In the genomic region with DNA sequence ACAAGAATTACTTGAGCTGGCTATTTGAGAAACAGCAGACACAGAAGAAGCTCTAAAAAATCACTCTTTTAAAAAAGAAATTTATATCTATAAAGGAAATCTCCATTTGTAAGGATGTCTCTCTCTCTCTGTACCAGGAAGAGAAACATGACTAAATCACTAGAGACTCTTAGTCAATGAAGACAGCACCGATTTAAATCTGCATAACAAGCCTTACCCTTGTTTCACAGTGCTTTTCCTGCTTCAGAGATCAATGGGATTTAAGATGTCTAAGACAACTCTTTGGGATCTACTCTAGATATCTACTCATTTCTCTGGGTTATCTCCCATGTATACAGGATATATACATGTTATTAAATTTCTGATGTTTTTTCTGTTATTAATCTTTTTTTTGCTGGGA, we compare ENCODE assay signal across 20 cellular contexts.
DNase-seq lines count a peak whose midpoint lies in the region; ATAC-seq and TF ChIP-seq lines count a peak whose summit lies in the region.
"Had no signal": no experiment of that assay in that cellular context is flagged by ENCODE, and none has a peak within 500 bp of the region (broad histone marks: within the 10 kb centered on the region; RNA-seq: fewer than 3 reads in every experiment).

No MANE protein-coding gene starts in this region.

- H3K9me2 ChIP-seq in PC-9 (ENCODE audit: insufficient read depth) = no peaks in the 10 kb centered on the region

- H2AFZ ChIP-seq in smooth muscle cell (ENCODE audit: low read depth) (peak overlapping the region; percentile 13), PC-9 (no peak overlapping the region)

- H4K20me1 ChIP-seq in smooth muscle cell (ENCODE audit: low read depth) = no peaks in the 10 kb centered on the region
- no peaks in the 10 kb centered on the region for H4K20me1 ChIP-seq in PC-9 (ENCODE audit: insufficient read depth)

- H3K4me3 Mint-ChIP-seq in WTC11 = no peak overlapping the region
- H3K4me3 Mint-ChIP-seq: CD8-positive, alpha-beta T cell had no signal

- H3K27ac ChIP-seq in HUES48 (ENCODE audit: low read depth, low read length) (peak overlapping the region; percentile 34), smooth muscle cell (ENCODE audit: low read depth) (no peak overlapping the region), PC-9 (no peak overlapping the region)
- H3K27ac ChIP-seq: A549, C4-2B, Peyer's patch had no signal

- WGBS in smooth muscle cell (ENCODE audit: low lambda C conversion rate) = 50% methylated on average over 1 of the region's 1 CpG

- H3K79me2 ChIP-seq in smooth muscle cell (ENCODE audit: low read depth) (no peaks in the 10 kb centered on the region), PC-9 (ENCODE audit: low read depth) (no peaks in the 10 kb centered on the region)

- TF ChIP-seq CTCF in WTC11 (IDR thresholded peaks at IDR 0.05) (no peak), smooth muscle cell (IDR thresholded peaks at IDR 0.05; ENCODE audit: borderline replicate concordance, insufficient read depth, poor library complexity, severe bottlenecking) (no peak), PC-9 (conservative IDR thresholded peaks at IDR 0.05) (no peak)

- H3K9ac ChIP-seq in HUES48 (ENCODE audit: low read depth, low read length) (no peak overlapping the region), smooth muscle cell (ENCODE audit: low read depth) (no peak overlapping the region)

- H3K9me3 ChIP-seq in HUES48 (ENCODE audit: control insufficient read depth, insufficient read depth, low read length) (no peaks in the 10 kb centered on the region), smooth muscle cell (replicated peaks; ENCODE audit: low read depth) (no peaks in the 10 kb centered on the region), PC-9 (ENCODE audit: insufficient read depth, low read depth) (no peaks in the 10 kb centered on the region)
- H3K9me3 ChIP-seq: A549, Caco-2, Peyer's patch had no signal

- peaks cover 16% of the 10 kb centered on the region for H3K27me3 Mint-ChIP-seq in WTC11 (ENCODE audit: low read depth)

- no peaks in the 10 kb centered on the region for H3K27me3 ChIP-seq in HUES48 (ENCODE audit: control insufficient read depth, insufficient read depth, low read length)
- H3K27me3 ChIP-seq in smooth muscle cell (ENCODE audit: low read depth) = no peaks in the 10 kb centered on the region
- no peaks in the 10 kb centered on the region for H3K27me3 ChIP-seq in PC-9 (ENCODE audit: insufficient read depth, low read depth)
- H3K27me3 ChIP-seq: Peyer's patch had no signal

- peaks cover 42% of the 10 kb centered on the region for H3K36me3 Mint-ChIP-seq in WTC11
- H3K36me3 Mint-ChIP-seq: CD8-positive, alpha-beta T cell had no signal

- peaks cover 48% of the 10 kb centered on the region for H3K4me1 Mint-ChIP-seq in WTC11

- intact Hi-C loops in PC-9 (cut with micrococcal nuclease; ENCODE audit: unreplicated experiment) = no loop called here

- DNase-seq in WTC11 (ENCODE audit: low spot score) (no peak), kidney tubule cell (ENCODE audit: low spot score) (peak; percentile 14), smooth muscle cell (lab: John Stamatoyannopoulos, UW; ENCODE audit: unreplicated experiment) (no peak), PC-9 (no peak)
- DNase-seq: AML-193; Caco-2; CD8-positive, alpha-beta T cell; IMR-90; KG1; MM.1S; NCI-H2029; NCI-H446 treated with DMSO at 0.1 percent for 48 hours; NCI-H526 treated with DMSO at 0.1 percent for 48 hours; Peyer's patch had no signal

- CTCF ChIA-PET in WTC11 (lab: Charles Lee) = no interaction called here
- CTCF ChIA-PET in PC-9 (lab: Charles Lee) = no interaction called here

- H3K4me1 ChIP-seq in HUES48 (ENCODE audit: control insufficient read depth, insufficient read depth, low read length) (peaks cover 30% of the 10 kb centered on the region), smooth muscle cell (ENCODE audit: low read depth) (peaks cover 17% of the 10 kb centered on the region), PC-9 (replicated peaks; ENCODE audit: insufficient read depth) (no peaks in the 10 kb centered on the region)
- H3K4me1 ChIP-seq: A549, Caco-2, Peyer's patch had no signal

- H3F3A ChIP-seq in smooth muscle cell (ENCODE audit: low read depth) = no peaks in the 10 kb centered on the region
- H3F3A ChIP-seq in PC-9 (ENCODE audit: insufficient read depth, low read depth) = no peaks in the 10 kb centered on the region

- peak overlapping the region; percentile 16; the same call in 1 of the 2 replicates for H3K27ac Mint-ChIP-seq in WTC11
- H3K27ac Mint-ChIP-seq: CD8-positive, alpha-beta T cell had no signal

- no peak overlapping the region for H3K4me3 ChIP-seq in HUES48 (ENCODE audit: low read depth, low read length)
- no peak overlapping the region for H3K4me3 ChIP-seq in smooth muscle cell
- H3K4me3 ChIP-seq in PC-9 = no peak overlapping the region
- H3K4me3 ChIP-seq: A549, Peyer's patch had no signal

- POLR2A ChIA-PET in WTC11 (lab: Charles Lee) (no interaction called here), PC-9 (lab: Charles Lee; ENCODE audit: unreplicated experiment) (interaction anchor here (0.6 kb wide), 1 partner anchor 1271 kb away, joined by 4 read pairs; no protein-coding TSS in a partner anchor)

- peaks cover 38% of the 10 kb centered on the region for H3K9me3 Mint-ChIP-seq in WTC11
- H3K9me3 Mint-ChIP-seq: CD8-positive, alpha-beta T cell had no signal

- H3K4me2 ChIP-seq in smooth muscle cell = peak overlapping the region; percentile 58
- no peak overlapping the region for H3K4me2 ChIP-seq in PC-9
- H3K4me2 ChIP-seq: A549 had no signal

- peak; percentile 66 for ATAC-seq in WTC11
- no peak for ATAC-seq in GM18861 (IDR thresholded peaks at IDR 0.05; ENCODE audit: unreplicated experiment)
- no peak for ATAC-seq in GM18511 (IDR thresholded peaks at IDR 0.05; ENCODE audit: unreplicated experiment)
- ATAC-seq: A549; CD8-positive, alpha-beta T cell; SK-N-SH treated with all-trans-retinoic acid at 6 μM for 48 hours had no signal

- H3K36me3 ChIP-seq in HUES48 (ENCODE audit: control insufficient read depth, insufficient read depth, low read length) = no peaks in the 10 kb centered on the region
- no peaks in the 10 kb centered on the region for H3K36me3 ChIP-seq in smooth muscle cell (ENCODE audit: low read depth)
- H3K36me3 ChIP-seq in PC-9 (ENCODE audit: low read depth) = no peaks in the 10 kb centered on the region
- H3K36me3 ChIP-seq: Peyer's patch had no signal

- no TSS peak for BruUV-seq in PC-9 (replicated peaks; lab: Mats Ljungman, UMichigan)

TF ChIP-seq in WTC11, 78 proteins besides CTCF, POLR2A, EP300 and RAD21 (continues in another document):
- TF ChIP-seq PRRX2 (CRISPR knock-in tag; IDR thresholded peaks at IDR 0.05) (no peak), FOXP1 (CRISPR knock-in tag; IDR thresholded peaks at IDR 0.05; ENCODE audit: borderline replicate concordance) (no peak), SOX15 (CRISPR knock-in tag; IDR thresholded peaks at IDR 0.05) (no peak), ZNF138 (CRISPR knock-in tag; conservative IDR thresholded peaks at IDR 0.05) (no peak), NFATC4 (CRISPR knock-in tag; IDR thresholded peaks at IDR 0.05) (no peak), OVOL2 (CRISPR knock-in tag; IDR thresholded peaks at IDR 0.05; ENCODE audit: borderline replicate concordance) (no peak), ZNF232 (CRISPR knock-in tag; IDR thresholded peaks at IDR 0.05) (no peak), TCF7 (CRISPR knock-in tag; IDR thresholded peaks at IDR 0.05; ENCODE audit: low read depth) (no peak)
- TF ChIP-seq, protein P1, sequence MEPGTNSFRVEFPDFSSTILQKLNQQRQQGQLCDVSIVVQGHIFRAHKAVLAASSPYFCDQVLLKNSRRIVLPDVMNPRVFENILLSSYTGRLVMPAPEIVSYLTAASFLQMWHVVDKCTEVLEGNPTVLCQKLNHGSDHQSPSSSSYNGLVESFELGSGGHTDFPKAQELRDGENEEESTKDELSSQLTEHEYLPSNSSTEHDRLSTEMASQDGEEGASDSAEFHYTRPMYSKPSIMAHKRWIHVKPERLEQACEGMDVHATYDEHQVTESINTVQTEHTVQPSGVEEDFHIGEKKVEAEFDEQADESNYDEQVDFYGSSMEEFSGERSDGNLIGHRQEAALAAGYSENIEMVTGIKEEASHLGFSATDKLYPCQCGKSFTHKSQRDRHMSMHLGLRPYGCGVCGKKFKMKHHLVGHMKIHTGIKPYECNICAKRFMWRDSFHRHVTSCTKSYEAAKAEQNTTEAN (CRISPR knock-in tag; IDR thresholded peaks at IDR 0.05) = no peak
- TF ChIP-seq, protein P2, sequence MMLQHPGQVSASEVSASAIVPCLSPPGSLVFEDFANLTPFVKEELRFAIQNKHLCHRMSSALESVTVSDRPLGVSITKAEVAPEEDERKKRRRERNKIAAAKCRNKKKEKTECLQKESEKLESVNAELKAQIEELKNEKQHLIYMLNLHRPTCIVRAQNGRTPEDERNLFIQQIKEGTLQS (CRISPR knock-in tag; conservative IDR thresholded peaks at IDR 0.05) = no peak
- TF ChIP-seq, protein P3, sequence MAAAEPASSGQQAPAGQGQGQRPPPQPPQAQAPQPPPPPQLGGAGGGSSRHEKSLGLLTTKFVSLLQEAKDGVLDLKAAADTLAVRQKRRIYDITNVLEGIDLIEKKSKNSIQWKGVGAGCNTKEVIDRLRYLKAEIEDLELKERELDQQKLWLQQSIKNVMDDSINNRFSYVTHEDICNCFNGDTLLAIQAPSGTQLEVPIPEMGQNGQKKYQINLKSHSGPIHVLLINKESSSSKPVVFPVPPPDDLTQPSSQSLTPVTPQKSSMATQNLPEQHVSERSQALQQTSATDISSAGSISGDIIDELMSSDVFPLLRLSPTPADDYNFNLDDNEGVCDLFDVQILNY (CRISPR knock-in tag; IDR thresholded peaks at IDR 0.05) = no peak
